8 cellular contexts compared by ENCODE assay signal in genomic region chrX:110316351-110317078, GRCh38. TPM values are rescaled to one million over a fixed set of nuclear protein-coding genes. Genes with fewer than 3 reads are reported as not detected.
A peak's percentile ranks its signal among the peaks of the same experiment; 100 is the strongest.
DNase-seq lines count a peak whose midpoint lies in the region; ATAC-seq and TF ChIP-seq lines count a peak whose summit lies in the region.

No MANE protein-coding gene starts in this region.

- H3K79me2 ChIP-seq in KMS-11 (ENCODE audit: insufficient read depth, low read depth), result peaks cover 63% of the 10 kb centered on the region

- H3K4ac ChIP-seq in mesenchymal stem cell (ENCODE audit: low read depth in 1 of 2, low read length in 2 of 2), result no peak overlapping the region

- H3K79me1 ChIP-seq in mesenchymal stem cell (replicated peaks; ENCODE audit: low read length, poor library complexity, severe bottlenecking), result no peaks in the 10 kb centered on the region

- H4K91ac ChIP-seq in mesenchymal stem cell (ENCODE audit: low read length), result no peak overlapping the region

- peaks cover 46% of the 10 kb centered on the region for H3K4me1 ChIP-seq in KMS-11 (ENCODE audit: low read depth, poor library complexity, severe bottlenecking)
- H3K4me1 ChIP-seq in mesenchymal stem cell (ENCODE audit: control insufficient read depth, insufficient read depth, low read depth, low read length), result no peaks in the 10 kb centered on the region

- H3K4me1 Mint-ChIP-seq in MCF 10A (ENCODE audit: insufficient read depth, unreplicated experiment), result no peaks in the 10 kb centered on the region

- no peaks in the 10 kb centered on the region for H3K9me3 Mint-ChIP-seq in MCF 10A (ENCODE audit: unreplicated experiment)

- POLR2A ChIA-PET in MCF 10A (lab: Yijun Ruan, JAX), result interaction anchor here (0.6 to 5.1 kb wide), 18 partner anchors 15 to 1874 kb away, joined by 3 to 55 read pairs (median 8); no protein-coding TSS in a partner anchor

- peaks cover 30% of the 10 kb centered on the region for H3K27me3 Mint-ChIP-seq in MCF 10A (ENCODE audit: insufficient read depth, unreplicated experiment)

- ATAC-seq in HG03039 (IDR thresholded peaks at IDR 0.05; ENCODE audit: unreplicated experiment) (no peak), omental fat pad (ENCODE audit: low FRiP score) (no peak)

- no peak overlapping the region for H2AK5ac ChIP-seq in mesenchymal stem cell (ENCODE audit: low read length, severe bottlenecking)

- H3K27ac Mint-ChIP-seq in MCF 10A (ENCODE audit: low read depth, unreplicated experiment), result peak overlapping the region; percentile 95

- DNase-seq in COLO668 (lab: John Stamatoyannopoulos, UW; ENCODE audit: unreplicated experiment), result peak; percentile 3
- DNase-seq in MCF 10A (ENCODE audit: unreplicated experiment), result peak; percentile 11
- DNase-seq in mesenchymal stem cell, result peak; percentile 33
- no peak for DNase-seq in GDM1 (lab: John Stamatoyannopoulos, UW)
- DNase-seq in kidney tubule cell (ENCODE audit: low spot score), result no peak
- DNase-seq in omental fat pad (ENCODE audit: low spot score), result no peak

- no peak overlapping the region for H2BK12ac ChIP-seq in mesenchymal stem cell (ENCODE audit: low read length in 2 of 2)

- no peak overlapping the region for H3K14ac ChIP-seq in mesenchymal stem cell (ENCODE audit: low read length in 2 of 2)

- H3K9ac ChIP-seq in KMS-11 (peak overlapping the region; percentile 95), mesenchymal stem cell (ENCODE audit: low read length) (peak overlapping the region; percentile 94)

- TSS peak; percentile 36 for BruUV-seq in MCF 10A (replicated peaks; lab: Mats Ljungman, UMichigan)

- H3K4me3 Mint-ChIP-seq in MCF 10A (ENCODE audit: unreplicated experiment), result peak overlapping the region; percentile 89

- H2BK5ac ChIP-seq in mesenchymal stem cell (ENCODE audit: low read depth, low read length, poor library complexity, severe bottlenecking), result no peak overlapping the region

- H3K23ac ChIP-seq in mesenchymal stem cell (ENCODE audit: low read length in 2 of 2), result no peak overlapping the region

- H3K27ac ChIP-seq in KMS-11 (peak overlapping the region; percentile 82), mesenchymal stem cell (ENCODE audit: low read length, poor library complexity, severe bottlenecking) (peak overlapping the region; percentile 43)

- H3K36me3 ChIP-seq in KMS-11 (ENCODE audit: insufficient read depth) (no peaks in the 10 kb centered on the region), mesenchymal stem cell (ENCODE audit: control insufficient read depth in 1 of 2, insufficient read depth in 2 of 2, low read depth in 1 of 2, low read length in 2 of 2) (no peaks in the 10 kb centered on the region)

- H3K4me3 ChIP-seq in KMS-11 (IDR thresholded peaks at IDR 0.05; ENCODE audit: insufficient read depth, low read depth, low read length) (no peak overlapping the region), mesenchymal stem cell (ENCODE audit: insufficient read depth in 1 of 2, low read depth in 1 of 2, low read length in 2 of 2) (peak overlapping the region in 1 of 2 experiments; percentile 83)

- no peak overlapping the region for H2BK120ac ChIP-seq in mesenchymal stem cell (ENCODE audit: low read depth, low read length)

- no peaks in the 10 kb centered on the region for H3K36me3 Mint-ChIP-seq in MCF 10A (ENCODE audit: insufficient read depth, unreplicated experiment)

- no peaks in the 10 kb centered on the region for H3K9me3 ChIP-seq in mesenchymal stem cell (ENCODE audit: control insufficient read depth, low read length)

- 2% methylated on average over 6 of the region's 12 CpGs for WGBS in mesenchymal stem cell

- H3K4me2 ChIP-seq in KMS-11 (peak overlapping the region; percentile 95), mesenchymal stem cell (ENCODE audit: low read length, poor library complexity, severe bottlenecking) (peak overlapping the region; percentile 56)

- H3K27me3 ChIP-seq in KMS-11 (ENCODE audit: insufficient read depth, low read depth), result no peaks in the 10 kb centered on the region
- peaks cover 0 to 9% of the 10 kb centered on the region in 2 experiments for H3K27me3 ChIP-seq in mesenchymal stem cell (ENCODE audit: control insufficient read depth in 1 of 2, insufficient read depth in 1 of 2, low read length in 2 of 2)

- no peak overlapping the region for H4K8ac ChIP-seq in mesenchymal stem cell (ENCODE audit: low read length)

- TF ChIP-seq CTCF in KMS-11 (conservative IDR thresholded peaks at IDR 0.05; ENCODE audit: low read depth, low read length), result no peak
- TF ChIP-seq CTCF in MCF 10A (IDR thresholded peaks at IDR 0.05; ENCODE audit: unreplicated experiment), result no peak
- TF ChIP-seq CTCF in omental fat pad (IDR thresholded peaks at IDR 0.05), result no peak

- no peaks in the 10 kb centered on the region for H4K20me1 ChIP-seq in KMS-11 (ENCODE audit: insufficient read depth)

- intact Hi-C loops in MCF 10A (cut with micrococcal nuclease), result loop anchor here (1.0 to 5.0 kb wide), 4 partner anchors 74 to 136 kb away; no protein-coding TSS in a partner anchor

- no peak overlapping the region for H3K18ac ChIP-seq in mesenchymal stem cell (ENCODE audit: low read depth in 1 of 2, low read length in 2 of 2)

- H2AFZ ChIP-seq in KMS-11 (ENCODE audit: low read depth) (no peak overlapping the region), mesenchymal stem cell (ENCODE audit: low read depth, low read length) (no peak overlapping the region)

- H2BK15ac ChIP-seq in mesenchymal stem cell (ENCODE audit: low read depth, poor library complexity, severe bottlenecking), result no peak overlapping the region

- CTCF ChIA-PET in MCF 10A (lab: Yijun Ruan, JAX), result interaction anchor here (0.6 to 1.7 kb wide), 4 partner anchors 87 to 1686 kb away, joined by 3 to 6 read pairs (median 3); no protein-coding TSS in a partner anchor

RNA-seq across cellular contexts. Expression of gene AMMECR1, which starts 1.4 kb away (rescaled TPM):
- 20.8 and 27.0 TPM in 2 replicates for total RNA-seq in MCF 10A (2022)
- polyA plus RNA-seq in mesenchymal stem cell (2013, experiment 1 of 2), result 13.7 TPM
- polyA plus RNA-seq in mesenchymal stem cell (2013, experiment 2 of 2), result 14.4 TPM
- 10 to 100 TPM in 2 of 4 donors, 1 to 10 TPM in 2; 6.7 to 13.8 (median 8.9) TPM for total RNA-seq in omental fat pad

RNA-seq across cellular contexts. Expression of gene RTL9, which starts 42.1 kb away (rescaled TPM):
- total RNA-seq in MCF 10A (2022), result not detected in 2 replicates
- 0.33 TPM for polyA plus RNA-seq in mesenchymal stem cell (2013, experiment 1 of 2)
- 0.49 TPM for polyA plus RNA-seq in mesenchymal stem cell (2013, experiment 2 of 2)
- total RNA-seq in omental fat pad, result under 1 TPM; 0.12 to 0.46 (median 0.20) TPM

Comparison
In these comparisons a context has a peak if more than half of its experiments do, and no peak if none do; other contexts are left out.
1. DNase-seq: peak in COLO668 (single experiment), MCF 10A (single experiment) and mesenchymal stem cell (single experiment); none in GDM1 (single experiment), kidney tubule cell (single experiment) and omental fat pad (single experiment).